ENCODE assay signal across 34 cellular contexts in the genomic region with DNA sequence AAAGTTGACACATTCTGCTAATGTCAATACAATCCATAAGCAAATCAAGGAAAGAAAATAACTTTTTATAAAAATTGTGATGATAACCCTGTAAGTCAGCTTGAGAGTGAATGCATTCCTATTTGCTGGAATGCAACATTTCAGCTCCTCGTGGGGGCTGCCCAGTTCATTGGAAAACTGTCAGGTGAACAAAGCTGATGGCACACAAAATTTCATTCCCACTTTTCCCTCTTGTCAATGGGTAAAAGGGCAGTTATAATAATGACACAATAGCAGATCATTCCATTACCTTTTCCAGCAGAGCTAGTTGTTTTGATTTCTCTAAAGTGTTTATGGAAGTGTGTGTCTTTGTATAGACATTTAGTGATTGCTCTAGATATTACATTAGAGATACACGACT.
"Had no signal": no experiment of that assay in that cellular context is flagged by ENCODE, and none has a peak within 500 bp of the region (broad histone marks: within the 10 kb centered on the region; RNA-seq: fewer than 3 reads in every experiment).

No MANE protein-coding gene starts in this region.

- H3K36me3 ChIP-seq: MG63 had no signal

- H3K4me3 ChIP-seq: MG63 had no signal

- H3K9me3 ChIP-seq: MG63 had no signal

- H3K27me3 ChIP-seq: MG63 had no signal

- DNase-seq: Karpas-422, Kasumi-1, MG63, MM.1S, MV-4-11, NCI-H1048, NCI-H1092, NCI-H1092 treated with DMSO at 0.1 percent for 48 hours, NCI-H1105, NCI-H1105 treated with DMSO at 0.1 percent for 48 hours, NCI-H1417, NCI-H1417 treated with DMSO at 0.1 percent for 48 hours, NCI-H1436, NCI-H1436 treated with DMSO at 0.1 percent for 48 hours, NCI-H146, NCI-H1694, NCI-H1694 treated with DMSO at 0.1 percent for 48 hours, NCI-H187, NCI-H187 treated with DMSO at 0.1 percent for 48 hours, NCI-H1930, NCI-H2029, NCI-H2029 treated with DMSO at 0.1 percent for 48 hours, NCI-H2081, NCI-H2081 treated with DMSO at 0.1 percent for 48 hours, NCI-H2107, NCI-H2171, NCI-H2171 treated with DMSO at 0.1 percent for 48 hours, NCI-H2227 treated with DMSO at 0.1 percent for 48 hours, NCI-H226, NCI-H345, NCI-H446, NCI-H446 treated with DMSO at 0.1 percent for 48 hours, NCI-H510A, NCI-H510A treated with DMSO at 0.1 percent for 48 hours had no signal
